Comparison of ENCODE assay signal across 9 cellular contexts in genomic region chr6:117907600-117908245, GRCh38. TPM values are rescaled to one million over a fixed set of nuclear protein-coding genes. Genes with fewer than 3 reads are reported as not detected.
A peak's percentile ranks its signal among the peaks of the same experiment; 100 is the strongest.
DNase-seq lines count a peak whose midpoint lies in the region; ATAC-seq and TF ChIP-seq lines count a peak whose summit lies in the region.
"Had no signal": no experiment of that assay in that cellular context is flagged by ENCODE, and none has a peak within 500 bp of the region (broad histone marks: within the 10 kb centered on the region; RNA-seq: fewer than 3 reads in every experiment).

No MANE protein-coding gene starts in this region.

- H3K4me1 Mint-ChIP-seq in osteocyte (ENCODE audit: unreplicated experiment) = peaks cover 11% of the 10 kb centered on the region

- H3K4me3 ChIP-seq in DOHH2 (ENCODE audit: low read length) (peak overlapping the region; percentile 35), esophagus squamous epithelium (peak overlapping the region; percentile 38 to 73 (median 51))

- peak overlapping the region; percentile 42 for H3K4me2 ChIP-seq in DOHH2 (ENCODE audit: low read length)

- WGBS in esophagus squamous epithelium, 2 donors = 0% methylated on average over 10 of the region's 82 CpGs; no CpG with 5 or more reads in 1 of the 2 donors

- H3K4me1 ChIP-seq in DOHH2 (ENCODE audit: control insufficient read depth, low read length) (no peaks in the 10 kb centered on the region), esophagus squamous epithelium (peaks cover 6 to 24% (median 15%) of the 10 kb centered on the region in 3 donors)

- H3K79me2 ChIP-seq in DOHH2 (ENCODE audit: control insufficient read depth, low read length) = no peaks in the 10 kb centered on the region

- H3K27me3 ChIP-seq in DOHH2 (ENCODE audit: control insufficient read depth, low read length) (peaks cover 3% of the 10 kb centered on the region; the same call in 1 of the 2 replicates), esophagus squamous epithelium (peaks cover 0 to 71% (median 7%) of the 10 kb centered on the region in 4 donors)

- no peaks in the 10 kb centered on the region for H3K9me2 ChIP-seq in DOHH2 (replicated peaks; ENCODE audit: control insufficient read depth, low read length)

- H3K36me3 ChIP-seq in DOHH2 (ENCODE audit: control insufficient read depth, low read length) (no peaks in the 10 kb centered on the region), esophagus squamous epithelium (no peaks in the 10 kb centered on the region)

- no peak overlapping the region for H3K27ac ChIP-seq in DOHH2 (ENCODE audit: low read depth, low read length)
- peak overlapping the region in 2 of 4 donors; percentile 22 to 29 for H3K27ac ChIP-seq in esophagus squamous epithelium

- no peak for TF ChIP-seq POLR2A in esophagus squamous epithelium (IDR thresholded peaks at IDR 0.05)

- H4K20me1 ChIP-seq in DOHH2 (ENCODE audit: control insufficient read depth, insufficient read depth, low read depth, low read length) = no peaks in the 10 kb centered on the region

- peaks cover 3% of the 10 kb centered on the region for H3K9me3 Mint-ChIP-seq in osteocyte (ENCODE audit: unreplicated experiment)

- H3K27ac Mint-ChIP-seq in osteocyte (ENCODE audit: unreplicated experiment) = no peak overlapping the region
- H3K27ac Mint-ChIP-seq: IgD-negative memory B cell had no signal

- ATAC-seq in GM21723 (IDR thresholded peaks at IDR 0.05; ENCODE audit: unreplicated experiment) = peak; percentile 37
- ATAC-seq in GM19351 (IDR thresholded peaks at IDR 0.05; ENCODE audit: unreplicated experiment) = no peak

- H3K36me3 Mint-ChIP-seq in osteocyte (ENCODE audit: unreplicated experiment) = no peaks in the 10 kb centered on the region
- H3K36me3 Mint-ChIP-seq: IgD-negative memory B cell had no signal

- peaks cover 53% of the 10 kb centered on the region for H3K27me3 Mint-ChIP-seq in osteocyte (ENCODE audit: unreplicated experiment)

- DNase-seq in NCI-H526 (lab: John Stamatoyannopoulos, UW) (peak; percentile 35 to 79), esophagus squamous epithelium (lab: John Stamatoyannopoulos, UW) (no peak), osteocyte (ENCODE audit: extremely low spot score, unreplicated experiment) (no peak), superior temporal gyrus (ENCODE audit: extremely low spot score) (no peak), 8988T (no peak)

- intact Hi-C loops in esophagus squamous epithelium (cut with DNase I) = no loop called here

- no peaks in the 10 kb centered on the region for H3F3A ChIP-seq in DOHH2 (ENCODE audit: control insufficient read depth, insufficient read depth)

- TF ChIP-seq CTCF in DOHH2 (IDR thresholded peaks at IDR 0.05; ENCODE audit: low read depth, low read length, poor library complexity, severe bottlenecking) (no peak), esophagus squamous epithelium (IDR thresholded peaks at IDR 0.05) (no peak), osteocyte (IDR thresholded peaks at IDR 0.05) (no peak)

- no peaks in the 10 kb centered on the region for H3K9me3 ChIP-seq in DOHH2 (ENCODE audit: control insufficient read depth, insufficient read depth, low read length)
- no peaks in the 10 kb centered on the region for H3K9me3 ChIP-seq in esophagus squamous epithelium

- peak overlapping the region; percentile 48 for H3K4me3 Mint-ChIP-seq in osteocyte (ENCODE audit: unreplicated experiment)

RNA-seq across cellular contexts. Expression of gene SLC35F1, which starts 0.7 kb away (rescaled TPM):
- total RNA-seq in esophagus squamous epithelium (under 1 TPM; 0.08 to 0.57 (median 0.09) TPM), osteocyte (not detected in 2 replicates)

Comparison
In these comparisons a context has a peak if more than half of its experiments do, and no peak if none do; other contexts are left out.
1. DNase-seq: peak in NCI-H526 (2 of 2); none in esophagus squamous epithelium (single experiment), osteocyte (single experiment), superior temporal gyrus (single experiment) and 8988T (single experiment).